Comparison of ENCODE assay signal across 18 cellular contexts in the genomic region with DNA sequence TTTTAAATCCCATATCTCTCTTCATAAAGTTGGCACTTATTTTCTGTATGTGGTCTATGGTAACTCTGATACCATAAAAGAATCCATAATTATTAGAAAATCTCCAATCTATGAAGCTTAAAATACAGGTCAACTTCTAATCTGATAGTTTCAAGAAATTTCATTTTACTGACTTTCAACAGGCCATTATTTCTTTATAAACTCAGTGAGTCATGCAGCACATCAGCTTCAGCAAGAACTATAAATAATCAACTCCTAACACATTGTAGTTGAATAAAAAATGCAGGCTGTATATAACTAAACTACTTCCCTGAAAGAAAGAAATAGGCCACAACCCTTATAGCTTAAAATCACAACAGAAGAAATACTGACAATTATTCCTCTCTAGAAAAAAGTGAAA.
DNase-seq lines count a peak whose midpoint lies in the region; ATAC-seq, FAIRE-seq and TF ChIP-seq lines count a peak whose summit lies in the region.
"Had no signal": no experiment of that assay in that cellular context is flagged by ENCODE, and none has a peak within 500 bp of the region (broad histone marks: within the 10 kb centered on the region; RNA-seq: fewer than 3 reads in every experiment).

No MANE protein-coding gene starts in this region.

- intact Hi-C loops in IMR-90 (cut with micrococcal nuclease) = no loop called here

- H2BK120ac ChIP-seq in IMR-90 (ENCODE audit: low read depth, low read length) = no peak overlapping the region

- peaks cover 4% of the 10 kb centered on the region for H3K36me3 Mint-ChIP-seq in chondrocyte (ENCODE audit: low read depth)
- H3K36me3 Mint-ChIP-seq: CD4-positive, CD25-positive, alpha-beta regulatory T cell had no signal

- H4K91ac ChIP-seq in IMR-90 (ENCODE audit: insufficient read depth, low read depth, low read length) = no peak overlapping the region

- H3K4me1 ChIP-seq in IMR-90 (ENCODE audit: control insufficient read depth, insufficient read depth, low read length) = no peaks in the 10 kb centered on the region
- no peaks in the 10 kb centered on the region for H3K4me1 ChIP-seq in small intestine (ENCODE audit: control insufficient read depth in 2 of 2, insufficient read depth in 1 of 2, low read depth in 1 of 2, low read length in 1 of 2)
- H3K4me1 ChIP-seq: Caco-2 had no signal

- dilution Hi-C loops in IMR-90 (cut with HindIII; ENCODE audit: low sequenced_read_pairs, unreplicated experiment) = no loop called here

- CTCF ChIA-PET in AG04450 (lab: Charles Lee) = interaction anchor here (0.6 to 2.0 kb wide), 3 partner anchors 18 to 98 kb away, joined by 3 to 7 read pairs (median 7); no protein-coding TSS in a partner anchor
- CTCF ChIA-PET in IMR-90 (lab: Yijun Ruan, JAX) = interaction anchor here (1.0 to 1.8 kb wide), 2 partner anchors 18 to 98 kb away, joined by 4 to 5 read pairs; no protein-coding TSS in a partner anchor

- no TSS peak for BruUV-seq in IMR-90 (replicated peaks; lab: Mats Ljungman, UMichigan)

- H3K14ac ChIP-seq in IMR-90 (replicated peaks; ENCODE audit: low read depth, low read length) = no peak overlapping the region

- no peak overlapping the region for H3K56ac ChIP-seq in IMR-90 (ENCODE audit: extremely low read depth, insufficient read depth, low read length)

- no peak overlapping the region for H2BK20ac ChIP-seq in IMR-90 (ENCODE audit: low read depth, low read length)

- H3K9me3 ChIP-seq in AG04450 (ENCODE audit: control insufficient read depth, insufficient read depth, low read length) (no peaks in the 10 kb centered on the region), IMR-90 (ENCODE audit: control insufficient read depth, insufficient read depth, low read length) (no peaks in the 10 kb centered on the region), small intestine (ENCODE audit: control insufficient read depth, low read depth) (no peaks in the 10 kb centered on the region)
- H3K9me3 ChIP-seq: Caco-2, SJSA1 had no signal

- H4K5ac ChIP-seq in IMR-90 (ENCODE audit: low read depth, low read length) = no peak overlapping the region

- peaks cover 33% of the 10 kb centered on the region for H3K4me1 Mint-ChIP-seq in chondrocyte (ENCODE audit: low read depth)
- H3K4me1 Mint-ChIP-seq: B cell; CD4-positive, CD25-positive, alpha-beta regulatory T cell; GM23338 had no signal

- no peaks in the 10 kb centered on the region for H3K79me1 ChIP-seq in IMR-90 (ENCODE audit: low read depth in 1 of 2, low read length in 2 of 2)

- no peak overlapping the region for H3K23ac ChIP-seq in IMR-90 (ENCODE audit: low read depth, low read length)

- H3K27me3 Mint-ChIP-seq in chondrocyte (ENCODE audit: low read depth) = no peaks in the 10 kb centered on the region

- POLR2A ChIA-PET in AG04450 (lab: Yijun Ruan, JAX) (no interaction called here), IMR-90 (lab: Charles Lee; ENCODE audit: unreplicated experiment) (no interaction called here)

- no peak overlapping the region for H2AK9ac ChIP-seq in IMR-90 (replicated peaks; ENCODE audit: low read depth, low read length, poor library complexity)

- no peak for TF ChIP-seq POLR2A in IMR-90 (IDR thresholded peaks at IDR 0.05; ENCODE audit: low read depth, low read length)

- H3K27me3 ChIP-seq in AG04450 (ENCODE audit: control insufficient read depth, insufficient read depth, low read length) = no peaks in the 10 kb centered on the region
- no peaks in the 10 kb centered on the region for H3K27me3 ChIP-seq in IMR-90 (ENCODE audit: control insufficient read depth, insufficient read depth, low read length)
- H3K27me3 ChIP-seq in small intestine (ENCODE audit: control insufficient read depth in 2 of 2, insufficient read depth in 2 of 2, low read length in 2 of 2) = no peaks in the 10 kb centered on the region
- H3K27me3 ChIP-seq: SJSA1 had no signal

- no peak overlapping the region for H4K8ac ChIP-seq in IMR-90 (ENCODE audit: low read depth in 2 of 2, low read length in 2 of 2)

- ATAC-seq in IMR-90 (ENCODE audit: low read depth) (peak; percentile 73), GM21825 (IDR thresholded peaks at IDR 0.05; ENCODE audit: unreplicated experiment) (no peak), GM21786 (IDR thresholded peaks at IDR 0.05; ENCODE audit: unreplicated experiment) (no peak)
- ATAC-seq: GM23338 had no signal

- no peak overlapping the region for H3K4me3 ChIP-seq in AG04450 (ENCODE audit: low read depth, low read length)
- no peak overlapping the region for H3K4me3 ChIP-seq in IMR-90 (ENCODE audit: insufficient read depth, low read depth, low read length)
- no peak overlapping the region for H3K4me3 ChIP-seq in fibroblast of the aortic adventitia (ENCODE audit: low read depth, low read length)
- no peak overlapping the region for H3K4me3 ChIP-seq in small intestine (ENCODE audit: low read depth in 1 of 2, low read length in 2 of 2)
- H3K4me3 ChIP-seq: GM23338, PC-9, SJSA1 had no signal

- H3K9me1 ChIP-seq in IMR-90 (ENCODE audit: insufficient read depth, low read length) = no peaks in the 10 kb centered on the region

- in situ Hi-C loops in IMR-90 (cut with MboI; ENCODE audit: low sequenced_read_pairs) = loop anchor here (25.0 kb wide), 1 partner anchor 348 kb away; no protein-coding TSS in a partner anchor

- FAIRE-seq in small intestine (lab: Jason Lieb, UNC) = no peak
- FAIRE-seq: A204.1 had no signal

- no peaks in the 10 kb centered on the region for H4K20me1 ChIP-seq in IMR-90 (ENCODE audit: insufficient read depth, low read length)

- H3K27ac Mint-ChIP-seq in chondrocyte (ENCODE audit: unreplicated experiment) = peak overlapping the region; percentile 8
- H3K27ac Mint-ChIP-seq: B cell; CD4-positive, CD25-positive, alpha-beta regulatory T cell; GM23338 had no signal

- DNase-seq in AG04450 (ENCODE audit: low read depth, low spot score) = peak; percentile 4
- peak; percentile 44 for DNase-seq in IMR-90
- DNase-seq in chondrocyte (ENCODE audit: low spot score) = no peak
- peak; percentile 47 for DNase-seq in fibroblast of the aortic adventitia (ENCODE audit: low read depth)
- no peak for DNase-seq in activated CD4-positive, CD25-positive, alpha-beta regulatory T cell (lab: John Stamatoyannopoulos, UW)
- no peak for DNase-seq in small intestine
- DNase-seq: Caco-2; CD4-positive, CD25-positive, alpha-beta regulatory T cell; KBM-7; NCI-H1436; NCI-H2029; PC-9 had no signal

- H2AK5ac ChIP-seq in IMR-90 (ENCODE audit: low read depth, low read length) = no peak overlapping the region

- no peak overlapping the region for H2BK5ac ChIP-seq in IMR-90 (ENCODE audit: low read depth, low read length, poor library complexity, severe bottlenecking)

- H3K27ac ChIP-seq in AG04450 (ENCODE audit: low read depth, low read length) = no peak overlapping the region
- no peak overlapping the region for H3K27ac ChIP-seq in IMR-90 (ENCODE audit: insufficient read depth, low read length)
- H3K27ac ChIP-seq in small intestine (ENCODE audit: low read depth in 1 of 2, low read length in 1 of 2) = no peak overlapping the region
- H3K27ac ChIP-seq: PC-9, SJSA1 had no signal

- H3K9ac ChIP-seq in IMR-90 (ENCODE audit: low read depth, low read length) = no peak overlapping the region

- no peaks in the 10 kb centered on the region for H3K9me3 Mint-ChIP-seq in chondrocyte (ENCODE audit: low read depth)
- H3K9me3 Mint-ChIP-seq: CD4-positive, CD25-positive, alpha-beta regulatory T cell; GM23338 had no signal

- no peaks in the 10 kb centered on the region for H3K36me3 ChIP-seq in IMR-90 (ENCODE audit: control insufficient read depth, insufficient read depth, low read length)
- H3K36me3 ChIP-seq in small intestine (ENCODE audit: control insufficient read depth in 2 of 2, insufficient read depth in 2 of 2, low read length in 2 of 2) = no peaks in the 10 kb centered on the region
- H3K36me3 ChIP-seq: SJSA1 had no signal

- TF ChIP-seq CTCF in AG04450 (IDR thresholded peaks at IDR 0.05; ENCODE audit: low read depth, low read length) (no peak), IMR-90 (conservative IDR thresholded peaks at IDR 0.05; ENCODE audit: low read depth, low read length) (no peak), chondrocyte (IDR thresholded peaks at IDR 0.05) (no peak), fibroblast of the aortic adventitia (IDR thresholded peaks at IDR 0.05; ENCODE audit: insufficient read depth, low read length) (no peak)

- no peak overlapping the region for H3K4me3 Mint-ChIP-seq in chondrocyte (ENCODE audit: unreplicated experiment)
- H3K4me3 Mint-ChIP-seq: B cell; CD4-positive, CD25-positive, alpha-beta regulatory T cell; GM23338 had no signal

- no peak overlapping the region for H3K18ac ChIP-seq in IMR-90 (ENCODE audit: low read depth, low read length)

- H3K4me2 ChIP-seq in IMR-90 (ENCODE audit: low read depth, low read length) = no peak overlapping the region
- H3K4me2 ChIP-seq: GM23338, PC-9 had no signal

- no peak for TF ChIP-seq RAD21 in IMR-90 (IDR thresholded peaks at IDR 0.05; ENCODE audit: low read length)

- no peak overlapping the region for H2AFZ ChIP-seq in IMR-90 (replicated peaks; ENCODE audit: low read length, poor library complexity)
- H2AFZ ChIP-seq: GM23338, PC-9 had no signal

- H3K4ac ChIP-seq in IMR-90 (ENCODE audit: low read depth, low read length) = no peak overlapping the region

- H2BK15ac ChIP-seq in IMR-90 (ENCODE audit: low read depth, low read length) = no peak overlapping the region

TF ChIP-seq in IMR-90, 13 proteins besides CTCF, POLR2A, EP300 and RAD21:
- TF ChIP-seq FOS (IDR thresholded peaks at IDR 0.05; ENCODE audit: low read depth, low read length) = peak; percentile 22; the same call in 1 of the 2 replicates
- TF ChIP-seq BHLHE40 (IDR thresholded peaks at IDR 0.05; ENCODE audit: low read depth, low read length) = no peak

Comparison
In these comparisons a context has a peak if more than half of its experiments do, and no peak if none do; other contexts are left out.
1. DNase-seq: peak in AG04450 (single experiment), IMR-90 (single experiment) and fibroblast of the aortic adventitia (single experiment); none in chondrocyte (single experiment), activated CD4-positive, CD25-positive, alpha-beta regulatory T cell (0 of 4) and small intestine (single experiment).